ENCODE assay signal across 26 cellular contexts in the genomic region with DNA sequence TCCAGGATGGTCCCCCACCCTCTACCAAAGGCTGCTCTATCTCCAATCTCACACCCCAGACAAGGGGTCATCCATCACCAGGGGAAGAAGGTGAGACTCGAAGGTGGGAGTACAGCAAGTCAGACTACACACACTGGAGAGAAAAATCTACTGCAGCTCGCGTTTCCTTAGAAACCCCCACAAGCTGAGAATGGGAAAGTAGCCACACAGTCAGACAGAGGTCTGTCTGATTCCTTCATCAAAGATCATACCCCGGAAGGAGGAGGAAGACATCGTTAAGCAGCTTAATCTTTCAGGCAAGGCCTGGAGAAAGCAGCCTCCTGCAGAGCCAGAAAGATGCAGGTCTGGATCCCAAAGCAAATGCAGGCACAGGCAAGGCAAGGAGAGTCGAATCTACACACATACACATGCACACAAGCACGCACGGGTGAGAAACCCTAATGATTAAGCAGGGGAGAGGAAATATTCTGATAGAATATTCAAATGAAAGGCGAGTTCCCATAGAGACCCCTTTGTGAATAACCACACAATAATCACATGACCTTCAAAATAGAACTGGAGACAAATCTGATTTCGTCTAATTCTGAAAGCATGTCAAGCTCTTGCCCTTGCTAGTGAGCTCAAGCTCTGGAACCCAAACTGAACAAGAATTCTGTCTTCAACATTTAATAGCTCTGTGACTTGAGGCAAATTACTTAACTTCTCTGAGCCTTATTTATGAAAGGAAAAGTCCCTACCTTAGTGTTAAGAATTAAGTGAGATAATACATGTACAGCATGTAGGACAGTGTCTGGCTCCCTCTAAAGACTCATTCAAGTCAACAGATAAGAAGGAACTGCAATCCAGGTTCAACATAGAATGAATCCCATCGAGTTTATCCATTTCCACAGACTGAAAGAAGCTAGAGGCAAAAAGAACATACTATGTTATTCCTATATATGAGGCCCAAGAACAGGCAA.
"Had no signal": no experiment of that assay in that cellular context is flagged by ENCODE, and none has a peak within 500 bp of the region (broad histone marks: within the 10 kb centered on the region; RNA-seq: fewer than 3 reads in every experiment).

No MANE protein-coding gene starts in this region.

- H3K36me3 ChIP-seq: colonic mucosa, gastroesophageal sphincter, heart right ventricle, neutrophil, ovary, upper lobe of left lung had no signal

- ATAC-seq: activated CD4-positive, alpha-beta T cell treated with anti-CD3 and anti-CD28 coated beads for 36 hours; gastroesophageal sphincter; heart right ventricle; naive thymus-derived CD8-positive, alpha-beta T cell; psoas muscle; right cardiac atrium; stimulated activated naive CD8-positive, alpha-beta T cell treated with anti-CD3 and anti-CD28 coated beads, Interleukin-15, Interleukin-2, amounts not matched to agents 100 U/mL and 50 U/mL, for 24 hours had no signal

- H3K4me1 ChIP-seq: colonic mucosa, upper lobe of left lung had no signal

- H3K27ac ChIP-seq: colonic mucosa, dorsolateral prefrontal cortex, epithelial cell of prostate, gastroesophageal sphincter, heart right ventricle, neutrophil, ovary, psoas muscle, upper lobe of left lung had no signal

- H3K4me1 Mint-ChIP-seq: activated CD4-positive, alpha-beta T cell treated with anti-CD3 and anti-CD28 coated beads for 36 hours; activated naive CD8-positive, alpha-beta T cell treated with anti-CD3 and anti-CD28 coated beads, Interleukin-2, amount 10 ng/mL, durations not matched to agents 7 days and 5 days; mesothelial cell of epicardium; naive thymus-derived CD8-positive, alpha-beta T cell had no signal

- H3K27me3 Mint-ChIP-seq: activated B cell treated with CpG ODN at 0.5 μM for 24 hours; activated CD4-positive, alpha-beta T cell treated with anti-CD3 and anti-CD28 coated beads for 36 hours; activated naive CD8-positive, alpha-beta T cell treated with anti-CD3 and anti-CD28 coated beads, Interleukin-2, amount 10 ng/mL, durations not matched to agents 7 days and 5 days; activated T-cell treated with anti-CD3 and anti-CD28 coated beads, Interleukin-2, amount 50 U/mL, for 24 hours; naive thymus-derived CD8-positive, alpha-beta T cell had no signal

- DNase-seq: activated B cell treated with CpG ODN at 0.5 μM for 24 hours; activated CD4-positive, alpha-beta T cell treated with anti-CD3 and anti-CD28 coated beads for 36 hours; activated CD4-positive, alpha-beta T cell treated with anti-CD3 and anti-CD28 coated beads, Interleukin-2, amount 50 U/mL, for 4 hours; activated CD8-positive, alpha-beta memory T cell treated with anti-CD3 and anti-CD28 coated beads for 24 hours; activated CD8-positive, alpha-beta memory T cell treated with anti-CD3 and anti-CD28 coated beads, Interleukin-2, amount 50 U/mL, for 4 hours; activated naive CD4-positive, alpha-beta T cell treated with anti-CD3 and anti-CD28 coated beads for 36 hours; activated naive CD8-positive, alpha-beta T cell treated with anti-CD3 and anti-CD28 coated beads, Interleukin-2, amount 10 ng/mL, durations not matched to agents 7 days and 5 days; activated T-cell treated with anti-CD3 and anti-CD28 coated beads, Interleukin-2, amount 50 U/mL, for 24 hours; amniotic stem cell; colonic mucosa; dorsolateral prefrontal cortex; heart right ventricle; naive thymus-derived CD8-positive, alpha-beta T cell; ovary; psoas muscle; right cardiac atrium; stimulated activated CD4-positive, alpha-beta T cell treated with anti-CD3 and anti-CD28 coated beads, Interleukin-4, amount 100 ng/mL, for 4 hours; stimulated activated naive CD8-positive, alpha-beta T cell treated with anti-CD3 and anti-CD28 coated beads, Interleukin-15, Interleukin-2, amounts not matched to agents 100 U/mL and 50 U/mL, for 24 hours; T-helper 9 cell; upper lobe of left lung had no signal

- H3K4me3 ChIP-seq: colonic mucosa, dorsolateral prefrontal cortex, gastroesophageal sphincter, heart right ventricle, lung, ovary, psoas muscle, upper lobe of left lung had no signal

- H3K9me3 Mint-ChIP-seq: activated B cell treated with CpG ODN at 0.5 μM for 24 hours; activated naive CD4-positive, alpha-beta T cell treated with anti-CD3 and anti-CD28 coated beads for 36 hours; activated naive CD8-positive, alpha-beta T cell treated with anti-CD3 and anti-CD28 coated beads, Interleukin-2, amount 10 ng/mL, durations not matched to agents 7 days and 5 days; activated T-cell treated with anti-CD3 and anti-CD28 coated beads, Interleukin-2, amount 50 U/mL, for 24 hours; activated T-helper 2 cell treated with anti-CD3 and anti-CD28 coated beads, Interferon-gamma antibody, Interleukin-2, Interleukin-4, amounts not matched to agents 10 μg/mL and 5 μg/mL and 100 μg/mL, durations not matched to agents 14 hours and 24 hours and 36 hours; mesothelial cell of epicardium; naive thymus-derived CD8-positive, alpha-beta T cell had no signal

- H3K36me3 Mint-ChIP-seq: activated naive CD8-positive, alpha-beta T cell treated with anti-CD3 and anti-CD28 coated beads, Interleukin-2, amount 10 ng/mL, durations not matched to agents 7 days and 5 days; mesothelial cell of epicardium; naive thymus-derived CD8-positive, alpha-beta T cell had no signal

- H3K27me3 ChIP-seq: colonic mucosa, gastroesophageal sphincter, heart right ventricle, neutrophil, ovary, upper lobe of left lung had no signal

- H3K4me3 Mint-ChIP-seq: activated B cell treated with CpG ODN at 0.5 μM for 24 hours; activated CD4-positive, alpha-beta T cell treated with anti-CD3 and anti-CD28 coated beads for 36 hours; activated naive CD4-positive, alpha-beta T cell treated with anti-CD3 and anti-CD28 coated beads for 36 hours; activated naive CD8-positive, alpha-beta T cell treated with anti-CD3 and anti-CD28 coated beads, Interleukin-2, amount 10 ng/mL, durations not matched to agents 7 days and 5 days; activated T-cell treated with anti-CD3 and anti-CD28 coated beads, Interleukin-2, amount 50 U/mL, for 24 hours; mesothelial cell of epicardium; naive thymus-derived CD8-positive, alpha-beta T cell had no signal

- H3K27ac Mint-ChIP-seq: activated B cell treated with CpG ODN at 0.5 μM for 24 hours; activated CD4-positive, alpha-beta T cell treated with anti-CD3 and anti-CD28 coated beads for 36 hours; activated naive CD4-positive, alpha-beta T cell treated with anti-CD3 and anti-CD28 coated beads for 36 hours; activated naive CD8-positive, alpha-beta T cell treated with anti-CD3 and anti-CD28 coated beads, Interleukin-2, amount 10 ng/mL, durations not matched to agents 7 days and 5 days; activated T-cell treated with anti-CD3 and anti-CD28 coated beads, Interleukin-2, amount 50 U/mL, for 24 hours; activated T-helper 2 cell treated with anti-CD3 and anti-CD28 coated beads, Interferon-gamma antibody, Interleukin-2, Interleukin-4, amounts not matched to agents 10 μg/mL and 5 μg/mL and 100 μg/mL, durations not matched to agents 14 hours and 24 hours and 36 hours; mesothelial cell of epicardium; naive thymus-derived CD8-positive, alpha-beta T cell had no signal

- H3K9me3 ChIP-seq: colonic mucosa, gastroesophageal sphincter, heart right ventricle, neutrophil, ovary, psoas muscle, upper lobe of left lung had no signal
